Comparison of ENCODE assay signal across 8 cellular contexts in the genomic region with DNA sequence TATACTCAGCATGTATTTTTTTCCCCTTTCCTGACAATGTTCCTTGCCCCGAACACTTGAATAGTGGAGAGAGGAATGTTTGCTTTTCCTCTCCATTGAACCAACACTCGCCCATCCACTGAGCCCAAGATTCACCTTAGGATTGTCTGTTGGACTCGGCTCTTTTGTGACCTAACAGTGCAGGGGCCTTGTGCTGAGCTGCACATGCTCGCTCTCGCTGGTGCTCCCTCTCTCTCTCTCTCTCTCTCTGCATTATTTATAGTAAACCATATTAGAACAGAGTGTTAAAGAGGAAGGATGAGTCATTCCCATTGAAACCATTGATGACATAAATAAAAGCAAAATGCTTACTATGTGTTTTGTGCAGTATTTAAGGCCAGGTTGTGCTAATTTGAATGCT. TPM values are rescaled to one million over a fixed set of nuclear protein-coding genes. Genes with fewer than 3 reads are reported as not detected.
A peak's percentile ranks its signal among the peaks of the same experiment; 100 is the strongest.
DNase-seq lines count a peak whose midpoint lies in the region; ATAC-seq and TF ChIP-seq lines count a peak whose summit lies in the region.

No MANE protein-coding gene starts in this region.

- H3K4me2 ChIP-seq in OCI-LY7 (ENCODE audit: low read length): no peak overlapping the region

- no peak overlapping the region for H3K4me3 ChIP-seq in CD8-positive, alpha-beta T cell (ENCODE audit: low read depth, low read length)
- no peak overlapping the region for H3K4me3 ChIP-seq in OCI-LY7 (ENCODE audit: low read depth, low read length, poor library complexity, severe bottlenecking)

- intact Hi-C loops in CD8-positive, alpha-beta T cell (cut with DNase I, micrococcal nuclease): no loop called here
- intact Hi-C loops in OCI-LY7 (cut with micrococcal nuclease; ENCODE audit: unreplicated experiment): no loop called here
- intact Hi-C loops in activated T-helper 2 cell treated with anti-CD3 and anti-CD28 coated beads, Interferon-gamma antibody, Interleukin-2, Interleukin-4, amounts not matched to agents 10 μg/mL and 5 μg/mL and 100 μg/mL, durations not matched to agents 14 hours and 24 hours and 36 hours (cut with micrococcal nuclease): no loop called here

- POLR2A ChIA-PET in CD8-positive, alpha-beta T cell (lab: Charles Lee): interaction anchor here (1.3 kb wide), 1 partner anchor 46 kb away, joined by 3 read pairs; no protein-coding TSS in a partner anchor
- POLR2A ChIA-PET in OCI-LY7 (lab: Charles Lee): no interaction called here

- H3K27me3 ChIP-seq in CD8-positive, alpha-beta T cell (ENCODE audit: insufficient read depth, low read length): no peaks in the 10 kb centered on the region

- no peak for TF ChIP-seq CTCF in CD8-positive, alpha-beta T cell (IDR thresholded peaks at IDR 0.05)
- TF ChIP-seq CTCF in OCI-LY7 (conservative IDR thresholded peaks at IDR 0.05; ENCODE audit: low read length) (no peak), osteocyte (IDR thresholded peaks at IDR 0.05) (no peak)

- peak; percentile 51 for ATAC-seq in CD8-positive, alpha-beta T cell
- no peak for ATAC-seq in HG03457 (IDR thresholded peaks at IDR 0.05; ENCODE audit: unreplicated experiment)

- H3K27ac ChIP-seq in CD8-positive, alpha-beta T cell (ENCODE audit: low read depth, low read length): no peak overlapping the region
- no peak overlapping the region for H3K27ac ChIP-seq in OCI-LY7 (ENCODE audit: low read depth, low read length, poor library complexity, severe bottlenecking)

- CTCF ChIA-PET in CD8-positive, alpha-beta T cell (lab: Charles Lee): interaction anchor here (1.3 kb wide), 1 partner anchor 181 kb away, joined by 6 read pairs; no protein-coding TSS in a partner anchor
- CTCF ChIA-PET in OCI-LY7 (lab: Charles Lee; ENCODE audit: unreplicated experiment): no interaction called here

- peak overlapping the region; percentile 22 for H3K4me3 Mint-ChIP-seq in CD8-positive, alpha-beta T cell
- H3K4me3 Mint-ChIP-seq in osteocyte (ENCODE audit: unreplicated experiment): no peak overlapping the region
- H3K4me3 Mint-ChIP-seq in activated T-helper 2 cell treated with anti-CD3 and anti-CD28 coated beads, Interferon-gamma antibody, Interleukin-2, Interleukin-4, amounts not matched to agents 10 μg/mL and 5 μg/mL and 100 μg/mL, durations not matched to agents 14 hours and 24 hours and 36 hours (ENCODE audit: low read depth): no peak overlapping the region

- no peaks in the 10 kb centered on the region for H3K9me3 ChIP-seq in CD8-positive, alpha-beta T cell (ENCODE audit: low read length)
- H3K9me3 ChIP-seq in OCI-LY7 (ENCODE audit: low read length): no peaks in the 10 kb centered on the region

- no peaks in the 10 kb centered on the region for H4K20me1 ChIP-seq in OCI-LY7 (ENCODE audit: insufficient read depth, low read length)

- no peaks in the 10 kb centered on the region for H3K9me2 ChIP-seq in OCI-LY7 (ENCODE audit: insufficient read depth, low read length)

- H3K36me3 ChIP-seq in CD8-positive, alpha-beta T cell (ENCODE audit: insufficient read depth, low read length): no peaks in the 10 kb centered on the region
- H3K36me3 ChIP-seq in OCI-LY7 (ENCODE audit: insufficient read depth, low read length): no peaks in the 10 kb centered on the region

- BruUV-seq in OCI-LY7 (replicated peaks; lab: Mats Ljungman, UMichigan): no TSS peak

- peaks cover 73% of the 10 kb centered on the region for H3K4me1 Mint-ChIP-seq in CD8-positive, alpha-beta T cell (ENCODE audit: low read depth)
- peaks cover 62% of the 10 kb centered on the region for H3K4me1 Mint-ChIP-seq in osteocyte (ENCODE audit: unreplicated experiment)
- peaks cover 63% of the 10 kb centered on the region for H3K4me1 Mint-ChIP-seq in activated T-helper 2 cell treated with anti-CD3 and anti-CD28 coated beads, Interferon-gamma antibody, Interleukin-2, Interleukin-4, amounts not matched to agents 10 μg/mL and 5 μg/mL and 100 μg/mL, durations not matched to agents 14 hours and 24 hours and 36 hours (ENCODE audit: low read depth)

- H3K36me3 Mint-ChIP-seq in CD8-positive, alpha-beta T cell: no peaks in the 10 kb centered on the region
- peaks cover 14% of the 10 kb centered on the region for H3K36me3 Mint-ChIP-seq in osteocyte (ENCODE audit: unreplicated experiment)
- peaks cover 2% of the 10 kb centered on the region for H3K36me3 Mint-ChIP-seq in activated T-helper 2 cell treated with anti-CD3 and anti-CD28 coated beads, Interferon-gamma antibody, Interleukin-2, Interleukin-4, amounts not matched to agents 10 μg/mL and 5 μg/mL and 100 μg/mL, durations not matched to agents 14 hours and 24 hours and 36 hours (ENCODE audit: low read depth)

- H3K79me2 ChIP-seq in OCI-LY7 (ENCODE audit: insufficient read depth, low read depth, low read length): no peaks in the 10 kb centered on the region

- H3K27ac Mint-ChIP-seq in CD8-positive, alpha-beta T cell: peak overlapping the region; percentile 58
- H3K27ac Mint-ChIP-seq in osteocyte (ENCODE audit: unreplicated experiment): peak overlapping the region; percentile 74
- H3K27ac Mint-ChIP-seq in activated T-helper 2 cell treated with anti-CD3 and anti-CD28 coated beads, Interferon-gamma antibody, Interleukin-2, Interleukin-4, amounts not matched to agents 10 μg/mL and 5 μg/mL and 100 μg/mL, durations not matched to agents 14 hours and 24 hours and 36 hours: no peak overlapping the region

- DNase-seq in CD8-positive, alpha-beta T cell: peak in 1 of 7 experiments; percentile 42
- DNase-seq in OCI-LY7 (ENCODE audit: low spot score) (no peak), dermis microvascular lymphatic vessel endothelial cell (ENCODE audit: low read depth in 2 of 2) (peak; percentile 82 to 85), osteocyte (ENCODE audit: extremely low spot score, unreplicated experiment) (no peak), hypothalamus (lab: John Stamatoyannopoulos, UW) (no peak)
- DNase-seq in activated T-helper 2 cell treated with anti-CD3 and anti-CD28 coated beads, Interferon-gamma antibody, Interleukin-2, Interleukin-4, amounts not matched to agents 10 μg/mL and 5 μg/mL and 100 μg/mL, durations not matched to agents 14 hours and 24 hours and 36 hours (ENCODE audit: low spot score): no peak
- DNase-seq in activated effector memory CD4-positive, alpha-beta T cell treated with anti-CD3 and anti-CD28 coated beads, Interleukin-2, amount 50 U/mL, for 16 hours: no peak

- no peaks in the 10 kb centered on the region for H3K9me3 Mint-ChIP-seq in CD8-positive, alpha-beta T cell
- no peaks in the 10 kb centered on the region for H3K9me3 Mint-ChIP-seq in osteocyte (ENCODE audit: unreplicated experiment)
- no peaks in the 10 kb centered on the region for H3K9me3 Mint-ChIP-seq in activated T-helper 2 cell treated with anti-CD3 and anti-CD28 coated beads, Interferon-gamma antibody, Interleukin-2, Interleukin-4, amounts not matched to agents 10 μg/mL and 5 μg/mL and 100 μg/mL, durations not matched to agents 14 hours and 24 hours and 36 hours

- peak overlapping the region; percentile 28; the same call in 1 of the 2 replicates for H2AFZ ChIP-seq in OCI-LY7 (ENCODE audit: low read length)

- peaks cover 29% of the 10 kb centered on the region for H3K4me1 ChIP-seq in CD8-positive, alpha-beta T cell (ENCODE audit: insufficient read depth, low read length)
- peaks cover 20% of the 10 kb centered on the region for H3K4me1 ChIP-seq in OCI-LY7 (ENCODE audit: insufficient read depth, low read length, poor library complexity, severe bottlenecking)

- peaks cover 16% of the 10 kb centered on the region for H3K27me3 Mint-ChIP-seq in CD8-positive, alpha-beta T cell (ENCODE audit: low read depth)
- H3K27me3 Mint-ChIP-seq in osteocyte (ENCODE audit: unreplicated experiment): peaks cover 23% of the 10 kb centered on the region
- peaks cover 38% of the 10 kb centered on the region for H3K27me3 Mint-ChIP-seq in activated T-helper 2 cell treated with anti-CD3 and anti-CD28 coated beads, Interferon-gamma antibody, Interleukin-2, Interleukin-4, amounts not matched to agents 10 μg/mL and 5 μg/mL and 100 μg/mL, durations not matched to agents 14 hours and 24 hours and 36 hours (ENCODE audit: low read depth)

RNA-seq across cellular contexts. Expression of gene ZBTB16, which starts 20.7 kb away (rescaled TPM):
- total RNA-seq in CD8-positive, alpha-beta T cell: 10 to 100 TPM; 15.3 to 18.3 TPM
- total RNA-seq in OCI-LY7 (2014; rRNA removed; shearing (Covaris generic)): 0.03 TPM in 1 of 2 replicates, not detected in the other
- total RNA-seq in OCI-LY7 (2022) (not detected in 2 replicates), dermis microvascular lymphatic vessel endothelial cell (6.4 and 8.9 TPM in 2 replicates), osteocyte (19.1 and 20.3 TPM in 2 replicates)
- 2.8 and 2.9 TPM in 2 replicates for total RNA-seq in activated T-helper 2 cell treated with anti-CD3 and anti-CD28 coated beads, Interferon-gamma antibody, Interleukin-2, Interleukin-4, amounts not matched to agents 10 μg/mL and 5 μg/mL and 100 μg/mL, durations not matched to agents 14 hours and 24 hours and 36 hours

Comparison
In these comparisons a context has a peak if more than half of its experiments do, and no peak if none do; other contexts are left out.
1. DNase-seq: peak in dermis microvascular lymphatic vessel endothelial cell (2 of 2); none in OCI-LY7 (single experiment), osteocyte (single experiment), activated T-helper 2 cell treated with anti-CD3 and anti-CD28 coated beads, Interferon-gamma antibody, Interleukin-2, Interleukin-4, amounts not matched to agents 10 μg/mL and 5 μg/mL and 100 μg/mL, durations not matched to agents 14 hours and 24 hours and 36 hours (single experiment), activated effector memory CD4-positive, alpha-beta T cell treated with anti-CD3 and anti-CD28 coated beads, Interleukin-2, amount 50 U/mL, for 16 hours (single experiment) and hypothalamus (0 of 51).